ENCODE assay signal across 1 cellular context in the genomic region with DNA sequence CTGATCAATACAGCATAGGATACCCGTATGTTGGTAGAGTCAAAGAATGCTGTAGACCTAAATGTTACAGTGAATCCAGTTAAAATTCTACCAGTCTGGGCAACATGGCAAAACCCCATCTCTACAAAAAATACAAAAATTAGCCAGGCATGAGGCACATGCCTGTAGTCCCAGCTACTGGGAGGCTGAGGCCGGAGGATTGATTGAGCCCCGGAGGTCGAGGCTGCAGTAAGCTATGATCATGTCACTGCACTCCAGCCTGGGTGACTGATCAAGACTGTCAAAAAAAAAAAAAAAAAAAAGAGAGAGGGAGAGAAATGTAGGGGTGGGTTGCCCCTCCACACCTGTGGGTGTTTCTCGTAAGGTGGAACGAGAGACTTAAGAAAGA.
TF ChIP-seq lines count a peak whose summit lies in the region.

No MANE protein-coding gene starts in this region.

TF ChIP-seq in WTC11, 78 proteins besides CTCF, POLR2A, EP300 and RAD21 (continued from another document):
- TF ChIP-seq, protein P1, sequence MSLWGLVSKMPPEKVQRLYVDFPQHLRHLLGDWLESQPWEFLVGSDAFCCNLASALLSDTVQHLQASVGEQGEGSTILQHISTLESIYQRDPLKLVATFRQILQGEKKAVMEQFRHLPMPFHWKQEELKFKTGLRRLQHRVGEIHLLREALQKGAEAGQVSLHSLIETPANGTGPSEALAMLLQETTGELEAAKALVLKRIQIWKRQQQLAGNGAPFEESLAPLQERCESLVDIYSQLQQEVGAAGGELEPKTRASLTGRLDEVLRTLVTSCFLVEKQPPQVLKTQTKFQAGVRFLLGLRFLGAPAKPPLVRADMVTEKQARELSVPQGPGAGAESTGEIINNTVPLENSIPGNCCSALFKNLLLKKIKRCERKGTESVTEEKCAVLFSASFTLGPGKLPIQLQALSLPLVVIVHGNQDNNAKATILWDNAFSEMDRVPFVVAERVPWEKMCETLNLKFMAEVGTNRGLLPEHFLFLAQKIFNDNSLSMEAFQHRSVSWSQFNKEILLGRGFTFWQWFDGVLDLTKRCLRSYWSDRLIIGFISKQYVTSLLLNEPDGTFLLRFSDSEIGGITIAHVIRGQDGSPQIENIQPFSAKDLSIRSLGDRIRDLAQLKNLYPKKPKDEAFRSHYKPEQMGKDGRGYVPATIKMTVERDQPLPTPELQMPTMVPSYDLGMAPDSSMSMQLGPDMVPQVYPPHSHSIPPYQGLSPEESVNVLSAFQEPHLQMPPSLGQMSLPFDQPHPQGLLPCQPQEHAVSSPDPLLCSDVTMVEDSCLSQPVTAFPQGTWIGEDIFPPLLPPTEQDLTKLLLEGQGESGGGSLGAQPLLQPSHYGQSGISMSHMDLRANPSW (CRISPR knock-in tag; conservative IDR thresholded peaks at IDR 0.05; ENCODE audit: low read depth) = no peak
- TF ChIP-seq JUN (CRISPR knock-in tag; IDR thresholded peaks at IDR 0.05) (no peak), JAZF1 (CRISPR knock-in tag; IDR thresholded peaks at IDR 0.05) (no peak), MXD4 (CRISPR knock-in tag; IDR thresholded peaks at IDR 0.05; ENCODE audit: borderline replicate concordance) (no peak)
